In the genomic region with DNA sequence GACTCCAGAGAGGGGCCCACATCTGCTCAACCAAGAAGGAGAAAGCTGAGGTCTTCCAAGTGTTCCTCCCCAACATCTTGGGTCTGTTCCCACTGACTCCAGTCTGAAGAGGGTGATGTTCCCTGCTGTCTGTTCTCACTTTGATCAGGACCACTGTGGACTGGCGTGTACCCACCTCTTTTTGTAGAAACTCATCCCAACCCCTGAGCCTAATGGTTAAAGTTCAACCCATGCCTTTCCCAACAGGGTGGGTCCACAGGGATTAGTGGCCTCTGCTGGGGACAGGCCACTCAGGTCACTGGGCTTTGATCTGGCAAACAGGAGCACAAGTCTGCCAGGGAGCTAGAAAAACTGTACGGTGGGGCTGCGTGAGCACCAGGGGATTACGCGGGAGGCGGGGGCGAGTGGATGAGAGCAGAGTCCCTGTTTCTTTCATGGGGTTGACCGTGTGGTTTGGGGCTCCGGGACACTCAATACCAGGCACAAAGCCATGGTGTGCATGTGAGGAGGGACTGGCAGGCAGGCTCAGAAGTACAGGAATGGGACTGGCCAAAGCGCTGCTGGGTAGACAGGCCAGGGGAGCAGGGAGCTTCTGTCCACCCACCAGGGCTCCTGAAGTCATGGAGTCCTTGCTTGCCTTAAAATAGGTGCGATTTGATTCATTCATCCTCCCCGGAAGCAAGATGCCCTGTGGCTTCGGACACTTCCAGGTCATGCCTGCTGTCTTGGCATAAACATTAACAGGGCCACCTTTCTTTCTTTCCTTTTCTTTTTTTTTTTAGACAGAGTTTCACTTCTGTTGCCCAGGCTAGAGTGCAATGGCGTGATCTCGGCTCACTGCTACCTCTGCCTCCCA, we compare ENCODE assay signal across 1 cellular context.
TF ChIP-seq lines count a peak whose summit lies in the region.

Gene CA5A (minus strand): TSS at position 155 of the 856 bp plus-strand sequence. CDS start 79 bp downstream, at position 76.

TF ChIP-seq in liver, 16 proteins besides CTCF, POLR2A, EP300 and RAD21 (continued from another document):
- TF ChIP-seq REST (IDR thresholded peaks at IDR 0.05) (peak; percentile 91), TAF1 (conservative IDR thresholded peaks at IDR 0.05) (peak; percentile 69), EGR1 (IDR thresholded peaks at IDR 0.05; ENCODE audit: low read depth in 2 of 2) (peak; percentile 62 to 87), NR2F2 (IDR thresholded peaks at IDR 0.05) (peak; percentile 90), SP1 (IDR thresholded peaks at IDR 0.05) (peak; percentile 96), ATF3 (IDR thresholded peaks at IDR 0.05) (peak; percentile 30), RXRA (IDR thresholded peaks at IDR 0.05) (peak; percentile 98), YY1 (IDR thresholded peaks at IDR 0.05) (peak; percentile 71), FOXA1 (IDR thresholded peaks at IDR 0.05) (peak; percentile 23), MAX (IDR thresholded peaks at IDR 0.05) (peak; percentile 78), HNF4G (IDR thresholded peaks at IDR 0.05) (peak; percentile 97), GABPA (IDR thresholded peaks at IDR 0.05 in 1 of 2, conservative IDR thresholded peaks at IDR 0.05 in 1 of 2) (no peak)
